19 cellular contexts compared by ENCODE assay signal in the genomic region with DNA sequence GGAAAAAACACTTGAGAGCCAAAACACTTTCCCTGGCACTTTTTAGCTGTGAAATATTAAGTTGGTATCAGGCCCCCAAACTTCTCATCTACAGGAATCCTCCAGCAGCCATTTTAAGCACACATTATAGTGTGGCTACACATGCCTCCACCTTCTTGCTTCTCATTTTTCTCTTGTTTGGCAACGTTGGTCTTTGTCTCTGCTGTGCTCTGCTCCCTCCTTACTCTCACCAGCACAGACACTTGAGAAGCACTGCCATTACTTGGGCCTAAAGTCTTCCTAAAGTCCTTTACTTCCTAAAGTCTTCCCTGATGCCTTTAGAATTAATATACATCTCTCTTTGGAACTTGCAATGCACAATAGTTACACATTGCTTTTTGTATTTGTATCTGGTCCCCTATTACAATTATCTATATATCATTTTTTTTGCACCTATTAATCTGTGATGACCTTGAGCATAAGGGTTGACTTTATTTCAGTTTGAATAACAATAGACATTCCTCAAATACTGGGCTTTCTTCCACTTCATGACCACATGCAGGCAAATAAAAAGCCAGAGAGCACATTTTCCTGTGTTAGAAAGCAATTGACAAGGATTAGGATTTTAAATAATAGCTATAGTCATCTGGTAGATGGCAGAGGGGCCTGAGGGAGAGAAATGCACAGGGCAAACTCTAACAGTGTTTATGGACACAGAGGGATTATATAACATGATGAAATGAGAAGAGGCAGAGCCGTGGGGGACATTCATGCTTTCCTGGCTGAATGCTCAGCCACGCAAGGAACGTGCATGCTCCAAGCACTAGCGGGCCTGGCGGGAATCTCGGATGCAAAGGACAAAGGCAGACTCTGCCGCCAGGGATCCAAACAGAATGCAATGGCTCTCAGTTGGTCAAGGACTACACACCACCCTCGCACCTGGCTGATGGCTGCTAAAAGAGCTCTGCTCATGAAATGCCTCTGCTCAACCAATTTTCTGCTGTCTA.
DNase-seq lines count a peak whose midpoint lies in the region; ATAC-seq and TF ChIP-seq lines count a peak whose summit lies in the region.
"Had no signal": no experiment of that assay in that cellular context is flagged by ENCODE, and none has a peak within 500 bp of the region (broad histone marks: within the 10 kb centered on the region; RNA-seq: fewer than 3 reads in every experiment).

No MANE protein-coding gene starts in this region.

- no peak for TF ChIP-seq CTCF in endodermal cell (conservative IDR thresholded peaks at IDR 0.05)

- 76 to 77% methylated on average over 9 of the region's 9 CpGs for WGBS in endodermal cell (ENCODE audit: insufficient coverage in 1 of 2, insufficient read length in 1 of 2), 2 experiments
- no CpG with 5 or more reads among the region's 9 CpGs for WGBS in mesendoderm (ENCODE audit: extremely low coverage, insufficient coverage, low lambda C conversion rate)

- no peak overlapping the region for H4K5ac ChIP-seq in mesendoderm (ENCODE audit: low read length)

- H3K27ac ChIP-seq in Karpas-422 (ENCODE audit: low read length) (no peak overlapping the region), endodermal cell (ENCODE audit: low read depth, low read length) (peak overlapping the region; percentile 75), mesendoderm (ENCODE audit: low read depth, low read length) (no peak overlapping the region)
- H3K27ac ChIP-seq: A549, C4-2B, HL-60 had no signal

- no peak overlapping the region for H3K4me3 Mint-ChIP-seq in endodermal cell

- H2BK120ac ChIP-seq in mesendoderm (ENCODE audit: low read depth, low read length) = no peak overlapping the region

- no peaks in the 10 kb centered on the region for H3K4me1 ChIP-seq in Karpas-422 (ENCODE audit: low read length)
- no peaks in the 10 kb centered on the region for H3K4me1 ChIP-seq in endodermal cell (ENCODE audit: control insufficient read depth, insufficient read depth, low read length)
- no peaks in the 10 kb centered on the region for H3K4me1 ChIP-seq in mesendoderm (ENCODE audit: control insufficient read depth, low read depth, low read length)
- H3K4me1 ChIP-seq: A549, Caco-2 had no signal

- DNase-seq in G401 (ENCODE audit: low spot score) (peak; percentile 78), Karpas-422 (peak; percentile 20), endodermal cell (peak; percentile 59), mesendoderm (peak; percentile 11), NCI-H2107 (lab: John Stamatoyannopoulos, UW) (no peak), NCI-H1436 treated with DMSO at 0.1 percent for 48 hours (lab: John Stamatoyannopoulos, UW) (no peak)
- no peak for DNase-seq in activated naive CD4-positive, alpha-beta T cell treated with anti-CD3 and anti-CD28 coated beads, Interleukin-2, amount 50 U/mL, for 16 hours
- DNase-seq: Caco-2, DMS53, NCI-H1417, NCI-H2081, NCI-H226, NCI-H69, SK-N-SH had no signal

- no peaks in the 10 kb centered on the region for H3K36me3 Mint-ChIP-seq in endodermal cell (ENCODE audit: low read depth)

- no peak overlapping the region for H4K8ac ChIP-seq in mesendoderm (ENCODE audit: low read depth, low read length)

- H3K4me3 ChIP-seq in Karpas-422 (ENCODE audit: low read length) = no peak overlapping the region
- no peak overlapping the region for H3K4me3 ChIP-seq in endodermal cell (ENCODE audit: low read length)
- H3K4me3 ChIP-seq in mesendoderm (ENCODE audit: low read length) = no peak overlapping the region
- H3K4me3 ChIP-seq: A549 had no signal

- H3K27me3 Mint-ChIP-seq in endodermal cell (ENCODE audit: insufficient read depth) = no peaks in the 10 kb centered on the region

- H3K56ac ChIP-seq in mesendoderm (ENCODE audit: low read length) = no peak overlapping the region

- no peak overlapping the region for H3K23ac ChIP-seq in mesendoderm (ENCODE audit: low read length)

- no peaks in the 10 kb centered on the region for H4K20me1 ChIP-seq in Karpas-422 (ENCODE audit: insufficient read depth, low read depth, low read length)

- H3K9me3 ChIP-seq in Karpas-422 (ENCODE audit: low read length) = no peaks in the 10 kb centered on the region
- H3K9me3 ChIP-seq in endodermal cell (ENCODE audit: control insufficient read depth, low read length) = no peaks in the 10 kb centered on the region
- H3K9me3 ChIP-seq: A549, Caco-2, SK-N-SH had no signal

- peaks cover 2% of the 10 kb centered on the region for H3K9me3 Mint-ChIP-seq in endodermal cell

- H3K79me2 ChIP-seq in Karpas-422 (ENCODE audit: low read length) (no peaks in the 10 kb centered on the region), mesendoderm (ENCODE audit: control insufficient read depth, insufficient read depth, low read length) (no peaks in the 10 kb centered on the region)

- peak overlapping the region; percentile 32 for H3K18ac ChIP-seq in mesendoderm (ENCODE audit: low read length)

- no peak for ATAC-seq in HG03045 (IDR thresholded peaks at IDR 0.05; ENCODE audit: unreplicated experiment)
- ATAC-seq: A549, Right ventricle myocardium inferior had no signal

- H3K9ac ChIP-seq in Karpas-422 (ENCODE audit: low read length) = no peak overlapping the region
- no peak overlapping the region for H3K9ac ChIP-seq in endodermal cell (ENCODE audit: extremely low read depth, low read length, poor library complexity, severe bottlenecking)
- H3K9ac ChIP-seq in mesendoderm (ENCODE audit: low read length) = no peak overlapping the region
- H3K9ac ChIP-seq: SK-N-SH had no signal

- peak overlapping the region; percentile 71 for H3K4ac ChIP-seq in mesendoderm (ENCODE audit: low read depth, low read length)

- H2BK15ac ChIP-seq in mesendoderm (replicated peaks; ENCODE audit: low read depth) = no peak overlapping the region

- H3K9me2 ChIP-seq in Karpas-422 (replicated peaks; ENCODE audit: insufficient read depth, low read length) = no peaks in the 10 kb centered on the region
- H3K9me2 ChIP-seq: SK-N-SH had no signal

- H3K27me3 ChIP-seq in Karpas-422 (ENCODE audit: low read length) (no peaks in the 10 kb centered on the region), endodermal cell (ENCODE audit: control insufficient read depth, insufficient read depth, low read length, poor library complexity, severe bottlenecking) (no peaks in the 10 kb centered on the region), mesendoderm (ENCODE audit: insufficient read depth, low read length, poor library complexity) (no peaks in the 10 kb centered on the region)

- H3K4me2 ChIP-seq in Karpas-422 (ENCODE audit: low read depth, low read length, poor library complexity, severe bottlenecking) = no peak overlapping the region
- no peak overlapping the region for H3K4me2 ChIP-seq in mesendoderm (ENCODE audit: low read length)
- H3K4me2 ChIP-seq: A549, SK-N-SH had no signal

- H3K27ac Mint-ChIP-seq in endodermal cell = peak overlapping the region; percentile 27

- H3K79me1 ChIP-seq in mesendoderm (ENCODE audit: low read length) = no peaks in the 10 kb centered on the region

- no peak overlapping the region for H2AFZ ChIP-seq in Karpas-422 (ENCODE audit: low read length)

- H2AK5ac ChIP-seq in mesendoderm (ENCODE audit: low read length) = no peak overlapping the region

- H3K36me3 ChIP-seq in Karpas-422 (ENCODE audit: insufficient read depth, low read length) (no peaks in the 10 kb centered on the region), endodermal cell (ENCODE audit: control insufficient read depth, insufficient read depth, low read length) (no peaks in the 10 kb centered on the region), mesendoderm (ENCODE audit: control insufficient read depth, insufficient read depth, low read length) (no peaks in the 10 kb centered on the region)

- in situ Hi-C loops in G401 (cut with HindIII; ENCODE audit: low sequenced_read_pairs) = no loop called here

- H3K4me1 Mint-ChIP-seq in endodermal cell = peaks cover 14% of the 10 kb centered on the region

- H2BK5ac ChIP-seq in mesendoderm (ENCODE audit: low read length) = no peak overlapping the region

Comparison
In these comparisons a context has a peak if more than half of its experiments do, and no peak if none do; other contexts are left out.
1. DNase-seq: peak in G401 (single experiment), Karpas-422 (single experiment), endodermal cell (single experiment) and mesendoderm (single experiment); none in activated naive CD4-positive, alpha-beta T cell treated with anti-CD3 and anti-CD28 coated beads, Interleukin-2, amount 50 U/mL, for 16 hours (single experiment), NCI-H2107 (single experiment) and NCI-H1436 treated with DMSO at 0.1 percent for 48 hours (single experiment).